ENCODE assay signal across 8 cellular contexts in the genomic region with DNA sequence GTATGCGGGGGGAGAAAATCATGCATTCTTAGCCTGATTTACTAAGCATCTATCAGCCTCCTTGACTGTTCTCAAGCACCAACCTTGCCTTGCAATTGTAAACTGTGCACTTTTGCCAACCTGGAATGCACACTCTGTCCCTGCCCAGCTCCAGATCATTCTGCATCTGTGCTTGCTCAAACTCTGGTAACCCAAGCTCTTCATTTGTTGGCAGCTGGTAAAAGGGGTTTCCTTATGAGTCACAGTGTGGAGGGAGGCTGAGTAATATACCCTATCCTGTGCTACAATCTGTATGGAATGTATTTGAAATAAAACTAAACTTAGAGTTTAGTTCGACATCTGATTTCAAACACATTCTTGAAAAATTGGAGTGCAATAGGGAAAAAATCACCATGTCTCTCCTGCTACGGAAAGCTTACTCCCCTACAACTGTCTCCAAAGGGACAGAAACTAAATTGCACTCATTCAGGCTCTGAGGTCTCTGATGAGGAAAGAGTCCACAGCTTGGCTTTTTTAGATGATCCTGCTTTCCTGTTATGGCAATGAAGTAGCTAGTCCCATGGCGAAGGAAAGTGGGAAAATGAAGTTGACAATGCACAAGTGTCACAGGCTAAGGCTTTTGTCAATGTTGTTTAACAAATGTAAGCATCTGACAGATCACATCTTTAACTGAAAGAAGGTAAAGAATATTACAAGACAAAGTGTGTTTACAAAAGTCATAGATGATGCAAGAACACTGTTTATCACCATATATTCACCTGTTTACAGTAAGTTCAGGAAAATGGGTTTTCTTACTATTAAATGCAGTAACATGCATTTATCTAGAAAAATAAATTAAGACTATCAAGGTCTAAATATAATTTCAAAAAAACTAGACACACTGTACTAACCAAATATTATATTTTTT.
DNase-seq lines count a peak whose midpoint lies in the region; ATAC-seq and TF ChIP-seq lines count a peak whose summit lies in the region.

No MANE protein-coding gene starts in this region.

- no peaks in the 10 kb centered on the region for H3K27me3 Mint-ChIP-seq in Calu3 (ENCODE audit: unreplicated experiment)

- ATAC-seq in HG03097 (IDR thresholded peaks at IDR 0.05; ENCODE audit: low FRiP score, unreplicated experiment): no peak

- no peaks in the 10 kb centered on the region for H3K36me3 ChIP-seq in HUES6 (ENCODE audit: control insufficient read depth, insufficient read depth, low read length)

- TF ChIP-seq CTCF in Calu3 (IDR thresholded peaks at IDR 0.05; ENCODE audit: unreplicated experiment) (no peak), epithelial cell of esophagus (IDR thresholded peaks at IDR 0.05; ENCODE audit: insufficient read depth, low read depth, low read length, missing control alignments) (no peak)

- CTCF ChIA-PET in Calu3 (lab: Charles Lee): interaction anchor here (1.0 to 1.5 kb wide), 3 partner anchors 96 to 319 kb away, joined by 3 to 8 read pairs (median 4); no protein-coding TSS in a partner anchor

- no peaks in the 10 kb centered on the region for H3K9me3 ChIP-seq in HUES6 (ENCODE audit: control insufficient read depth, insufficient read depth, low read depth, low read length)

- intact Hi-C loops in Calu3 (cut with micrococcal nuclease; ENCODE audit: unreplicated experiment): loop anchor here (5.0 kb wide), 5 partner anchors 45 to 255 kb away; a partner anchor contains a TSS

- no TSS peak for BruUV-seq in Calu3 (replicated peaks; lab: Mats Ljungman, UMichigan)

- H3K4me1 Mint-ChIP-seq in Calu3 (ENCODE audit: low read depth, unreplicated experiment): peaks cover 52% of the 10 kb centered on the region

- peaks cover 3% of the 10 kb centered on the region for H3K9me3 Mint-ChIP-seq in Calu3 (ENCODE audit: low read depth, unreplicated experiment)

- H3K4me1 ChIP-seq in HUES6 (ENCODE audit: control insufficient read depth, insufficient read depth, low read length): peaks cover 22% of the 10 kb centered on the region

- no peaks in the 10 kb centered on the region for H3K36me3 Mint-ChIP-seq in Calu3 (ENCODE audit: insufficient read depth, unreplicated experiment)

- H3K4me3 Mint-ChIP-seq in Calu3 (ENCODE audit: low read depth, unreplicated experiment): peak overlapping the region; percentile 23

- peak; percentile 62 for DNase-seq in Calu3
- DNase-seq in epithelial cell of esophagus (ENCODE audit: low read depth): peak; percentile 94
- DNase-seq in occipital lobe (lab: John Stamatoyannopoulos, UW): peak; percentile 24
- no peak for DNase-seq in HuH-7.5 (ENCODE audit: low spot score)
- no peak for DNase-seq in NCI-H1694 (lab: John Stamatoyannopoulos, UW)
- no peak for DNase-seq in activated T-cell treated with anti-CD3 and anti-CD28 coated beads, Interleukin-2, amount 50 U/mL, for 48 hours

- no peak overlapping the region for H3K4me3 ChIP-seq in HUES6 (ENCODE audit: low read depth, low read length)
- H3K4me3 ChIP-seq in epithelial cell of esophagus (ENCODE audit: low read length): no peak overlapping the region

- H3K9ac ChIP-seq in HUES6 (ENCODE audit: low read length): no peak overlapping the region

- H3K27ac ChIP-seq in HUES6 (ENCODE audit: low read depth, low read length): 0 out of 2 replicates have a peak overlapping the region, but pooled peaks have one; percentile 49

- H3K27ac Mint-ChIP-seq in Calu3 (ENCODE audit: unreplicated experiment): peak overlapping the region; percentile 68

- H3K27me3 ChIP-seq in HUES6 (ENCODE audit: control insufficient read depth, insufficient read depth, low read length): no peaks in the 10 kb centered on the region

Comparison
In these comparisons a context has a peak if more than half of its experiments do, and no peak if none do; other contexts are left out.
1. DNase-seq: peak in Calu3 (single experiment), epithelial cell of esophagus (single experiment) and occipital lobe (single experiment); none in HuH-7.5 (single experiment), NCI-H1694 (single experiment) and activated T-cell treated with anti-CD3 and anti-CD28 coated beads, Interleukin-2, amount 50 U/mL, for 48 hours (0 of 2).